Comparison of ENCODE assay signal across 8 cellular contexts in the genomic region with DNA sequence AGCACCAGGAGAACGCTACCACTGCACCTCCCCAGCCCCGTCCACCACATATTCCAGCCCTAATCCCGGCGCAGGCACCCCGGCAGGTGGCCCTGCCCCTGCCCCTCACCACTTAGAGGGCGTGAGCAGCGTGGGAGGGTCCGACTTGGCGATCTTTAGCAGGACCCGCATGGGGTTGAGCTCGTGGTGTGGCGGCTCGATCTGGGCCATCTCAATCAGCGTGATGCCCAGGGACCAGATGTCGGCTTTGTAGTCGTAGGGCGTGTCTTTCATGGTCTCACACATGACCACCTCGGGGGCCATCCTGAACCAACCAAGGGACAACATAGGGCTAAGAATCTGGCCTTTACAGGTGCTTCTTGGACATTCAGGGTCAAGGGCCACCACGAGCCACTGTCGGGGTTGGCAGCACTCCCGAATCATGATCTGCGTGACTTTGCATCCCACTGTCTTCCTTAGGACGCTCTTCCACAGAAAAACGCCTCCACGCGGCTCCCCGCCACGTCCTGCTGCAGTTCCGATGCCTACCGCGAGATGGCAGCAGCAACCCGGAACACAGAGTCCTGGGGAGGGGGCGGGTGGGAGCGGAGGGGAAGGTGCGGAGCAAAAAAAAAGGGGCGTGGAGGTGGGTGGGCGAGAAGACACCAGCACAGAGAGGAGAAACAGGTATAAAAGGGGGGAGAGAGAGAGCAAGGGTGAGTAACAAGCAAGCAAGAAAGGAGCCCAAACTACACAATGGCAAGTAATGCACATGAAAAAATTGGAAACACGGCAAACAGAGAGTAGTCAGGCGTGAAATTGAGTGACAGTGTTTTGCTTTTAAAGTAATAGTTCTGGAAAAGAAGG.
A peak's percentile ranks its signal among the peaks of the same experiment; 100 is the strongest.
DNase-seq lines count a peak whose midpoint lies in the region; ATAC-seq lines count a peak whose summit lies in the region.

No MANE protein-coding gene starts in this region.

- H3K27me3 ChIP-seq in muscle layer of colon (ENCODE audit: control insufficient read depth in 1 of 2, insufficient read depth in 2 of 2, low read length in 2 of 2): no peaks in the 10 kb centered on the region

- H3K4me1 Mint-ChIP-seq in activated CD8-positive, alpha-beta memory T cell treated with anti-CD3 and anti-CD28 coated beads, Interleukin-2, amount 10 ng/mL, durations not matched to agents 7 days and 5 days: peaks cover 56% of the 10 kb centered on the region

- H3K27ac ChIP-seq in muscle layer of colon (ENCODE audit: low read depth, low read length): no peak overlapping the region

- peak overlapping the region; percentile 2 to 64 for H3K4me3 ChIP-seq in muscle layer of colon (ENCODE audit: low read depth in 1 of 2, low read length in 2 of 2)

- peaks cover 52% of the 10 kb centered on the region for H3K4me1 ChIP-seq in muscle layer of colon (ENCODE audit: insufficient read depth, low read length)

- no peaks in the 10 kb centered on the region for H3K9me3 Mint-ChIP-seq in activated CD8-positive, alpha-beta memory T cell treated with anti-CD3 and anti-CD28 coated beads, Interleukin-2, amount 10 ng/mL, durations not matched to agents 7 days and 5 days (ENCODE audit: low read depth)

- peaks cover 67% of the 10 kb centered on the region for H3K36me3 Mint-ChIP-seq in activated CD8-positive, alpha-beta memory T cell treated with anti-CD3 and anti-CD28 coated beads, Interleukin-2, amount 10 ng/mL, durations not matched to agents 7 days and 5 days

- H3K27me3 Mint-ChIP-seq in activated CD8-positive, alpha-beta memory T cell treated with anti-CD3 and anti-CD28 coated beads, Interleukin-2, amount 10 ng/mL, durations not matched to agents 7 days and 5 days: no peaks in the 10 kb centered on the region

- H3K36me3 ChIP-seq in muscle layer of colon (ENCODE audit: insufficient read depth, low read length): no peaks in the 10 kb centered on the region

- no peak overlapping the region for H3K4me3 Mint-ChIP-seq in activated CD8-positive, alpha-beta memory T cell treated with anti-CD3 and anti-CD28 coated beads, Interleukin-2, amount 10 ng/mL, durations not matched to agents 7 days and 5 days

- H3K9ac ChIP-seq in muscle layer of colon (ENCODE audit: low read length): no peak overlapping the region

- no peak for ATAC-seq in activated CD8-positive, alpha-beta memory T cell treated with anti-CD3 and anti-CD28 coated beads, Interleukin-2, amount 10 ng/mL, durations not matched to agents 7 days and 5 days
- no peak for ATAC-seq in GM21825 (IDR thresholded peaks at IDR 0.05; ENCODE audit: unreplicated experiment)

- CTCF ChIA-PET in activated CD8-positive, alpha-beta memory T cell treated with anti-CD3 and anti-CD28 coated beads, Interleukin-2, amount 10 ng/mL, durations not matched to agents 7 days and 5 days (lab: Charles Lee): interaction anchor here (0.8 to 19.9 kb wide), 12 partner anchors 10 to 195 kb away, joined by 3 to 257 read pairs (median 3); a partner anchor contains a TSS

- no peaks in the 10 kb centered on the region for H3K9me3 ChIP-seq in muscle layer of colon (ENCODE audit: low read length)

- peak; percentile 29 to 55 for DNase-seq in NCI-H446 (lab: John Stamatoyannopoulos, UW)
- no peak for DNase-seq in NCI-H446 treated with DMSO at 0.1 percent for 48 hours (lab: John Stamatoyannopoulos, UW)
- peak; percentile 34 for DNase-seq in NCI-H226
- peak; percentile 68 for DNase-seq in activated CD8-positive, alpha-beta memory T cell treated with anti-CD3 and anti-CD28 coated beads, Interleukin-2, amount 10 ng/mL, durations not matched to agents 7 days and 5 days
- peak; percentile 41 for DNase-seq in epidermal melanocyte (ENCODE audit: insufficient read length, low spot score)
- peak; percentile 43 to 49 for DNase-seq in stimulated activated CD8-positive, alpha-beta memory T cell treated with anti-CD3 and anti-CD28 coated beads, Interleukin-2, amount 100 ng/mL, for 48 hours (ENCODE audit: low read depth in 2 of 2)

- peak overlapping the region; percentile 80 for H3K27ac Mint-ChIP-seq in activated CD8-positive, alpha-beta memory T cell treated with anti-CD3 and anti-CD28 coated beads, Interleukin-2, amount 10 ng/mL, durations not matched to agents 7 days and 5 days
